ENCODE assay signal across 8 cellular contexts in genomic region chr7:157009778-157010587, GRCh38. TPM values are rescaled to one million over a fixed set of nuclear protein-coding genes. Genes with fewer than 3 reads are reported as not detected.
DNase-seq lines count a peak whose midpoint lies in the region; ATAC-seq lines count a peak whose summit lies in the region.

No MANE protein-coding gene starts in this region.

- peak in 1 of 2 donors; percentile 10 for ATAC-seq in activated T-cell treated with anti-CD3 and anti-CD28 coated beads, Interleukin-2, amount 50 U/mL, for 4 hours
- peak; percentile 35 for ATAC-seq in HG02870 (IDR thresholded peaks at IDR 0.05; ENCODE audit: unreplicated experiment)

- no peak for DNase-seq in activated T-cell treated with anti-CD3 and anti-CD28 coated beads, Interleukin-2, amount 50 U/mL, for 4 hours
- DNase-seq in activated T-cell treated with anti-CD3 and anti-CD28 coated beads for 4 hours (no peak), kidney tubule cell (ENCODE audit: low spot score) (peak; percentile 25), GM03348 (ENCODE audit: low spot score) (no peak), AML-193 (lab: John Stamatoyannopoulos, UW) (no peak)
- DNase-seq in T-helper 2 cell treated with Interferon-gamma antibody and Interleukin-4, amounts not matched to agents 5 μg/mL and 100 μg/mL, for 36 hours (ENCODE audit: low spot score), result no peak

- under 1% methylated on average over 130 of the region's 130 CpGs for WGBS in urinary bladder

- H3K36me3 ChIP-seq in urinary bladder (ENCODE audit: insufficient read depth), result no peaks in the 10 kb centered on the region

- H3K4me3 Mint-ChIP-seq in activated T-cell treated with anti-CD3 and anti-CD28 coated beads, Interleukin-2, amount 50 U/mL, for 4 hours, result peak overlapping the region; percentile 64
- peak overlapping the region; percentile 34 for H3K4me3 Mint-ChIP-seq in T-helper 2 cell treated with Interferon-gamma antibody and Interleukin-4, amounts not matched to agents 5 μg/mL and 100 μg/mL, for 36 hours

- peak overlapping the region; percentile 47 for H3K4me3 ChIP-seq in urinary bladder (ENCODE audit: low read depth, low read length)

- H3K9me3 Mint-ChIP-seq in activated T-cell treated with anti-CD3 and anti-CD28 coated beads, Interleukin-2, amount 50 U/mL, for 4 hours, result no peaks in the 10 kb centered on the region
- H3K9me3 Mint-ChIP-seq in T-helper 2 cell treated with Interferon-gamma antibody and Interleukin-4, amounts not matched to agents 5 μg/mL and 100 μg/mL, for 36 hours, result no peaks in the 10 kb centered on the region

- no peak overlapping the region for H3K27ac ChIP-seq in urinary bladder (ENCODE audit: low read depth)

- H3K27me3 Mint-ChIP-seq in activated T-cell treated with anti-CD3 and anti-CD28 coated beads, Interleukin-2, amount 50 U/mL, for 4 hours (ENCODE audit: low read depth), result peaks cover 69% of the 10 kb centered on the region
- H3K27me3 Mint-ChIP-seq in T-helper 2 cell treated with Interferon-gamma antibody and Interleukin-4, amounts not matched to agents 5 μg/mL and 100 μg/mL, for 36 hours (ENCODE audit: low read depth), result peaks cover 80% of the 10 kb centered on the region

- no peaks in the 10 kb centered on the region for H3K36me3 Mint-ChIP-seq in activated T-cell treated with anti-CD3 and anti-CD28 coated beads, Interleukin-2, amount 50 U/mL, for 4 hours (ENCODE audit: insufficient read depth)
- H3K36me3 Mint-ChIP-seq in T-helper 2 cell treated with Interferon-gamma antibody and Interleukin-4, amounts not matched to agents 5 μg/mL and 100 μg/mL, for 36 hours (ENCODE audit: low read depth), result no peaks in the 10 kb centered on the region

- no peak overlapping the region for H3K27ac Mint-ChIP-seq in T-helper 2 cell treated with Interferon-gamma antibody and Interleukin-4, amounts not matched to agents 5 μg/mL and 100 μg/mL, for 36 hours

- H3K4me1 ChIP-seq in urinary bladder (ENCODE audit: insufficient read depth), result peaks cover 2% of the 10 kb centered on the region

- peaks cover 15% of the 10 kb centered on the region for H3K4me1 Mint-ChIP-seq in activated T-cell treated with anti-CD3 and anti-CD28 coated beads, Interleukin-2, amount 50 U/mL, for 4 hours (ENCODE audit: low read depth)
- peaks cover 8% of the 10 kb centered on the region for H3K4me1 Mint-ChIP-seq in T-helper 2 cell treated with Interferon-gamma antibody and Interleukin-4, amounts not matched to agents 5 μg/mL and 100 μg/mL, for 36 hours (ENCODE audit: low read depth)

RNA-seq across cellular contexts. Expression of gene MNX1, which starts 0.5 kb away (rescaled TPM):
- total RNA-seq in activated T-cell treated with anti-CD3 and anti-CD28 coated beads, Interleukin-2, amount 50 U/mL, for 4 hours, result not detected
- not detected for total RNA-seq in urinary bladder
- not detected for polyA plus RNA-seq in urinary bladder
